Comparison of ENCODE assay signal across 27 cellular contexts in genomic region chr18:61574665-61575064, GRCh38.
"Had no signal": no experiment of that assay in that cellular context is flagged by ENCODE, and none has a peak within 500 bp of the region (broad histone marks: within the 10 kb centered on the region; RNA-seq: fewer than 3 reads in every experiment).

No MANE protein-coding gene starts in this region.

- H3K27me3 ChIP-seq: colonic mucosa, left lung, right lobe of liver, testis had no signal

- H3K27ac ChIP-seq: colonic mucosa, epithelial cell of prostate, esophagus squamous epithelium, left lung, lower lobe of right lung, right lobe of liver, testis, transverse colon had no signal

- H3K4me1 ChIP-seq: colonic mucosa, left lung, lower lobe of right lung, right lobe of liver, testis, transverse colon had no signal

- H3K36me3 ChIP-seq: colonic mucosa, esophagus squamous epithelium, left lung, lower lobe of right lung, right lobe of liver, transverse colon had no signal

- H3K4me3 ChIP-seq: colonic mucosa, esophagus squamous epithelium, left lung, lower lobe of right lung, right lobe of liver, testis, transverse colon had no signal

- FAIRE-seq: bronchial epithelial cell, endometrium, frontal cortex, islet of Langerhans, urothelium cell line had no signal

- ATAC-seq: activated T-helper 17 cell treated with anti-CD3 and anti-CD28 coated beads, Interleukin-2, amount 50 U/mL, for 72 hours; left lung; lower lobe of right lung; right lobe of liver; stimulated activated naive CD8-positive, alpha-beta T cell treated with anti-CD3 and anti-CD28 coated beads, Interleukin-15, Interleukin-2, amounts not matched to agents 100 U/mL and 50 U/mL, for 24 hours had no signal

- DNase-seq: activated CD4-positive, alpha-beta memory T cell treated with anti-CD3 and anti-CD28 coated beads, Interleukin-2, amount 10 ng/mL, durations not matched to agents 7 days and 5 days; activated CD4-positive, alpha-beta T cell treated with anti-CD3 and anti-CD28 coated beads, Interleukin-2, amount 10 ng/mL, durations not matched to agents 24 days and 14 days; activated CD4-positive, CD25-positive, alpha-beta regulatory T cell treated with anti-CD3 and anti-CD28 coated beads, Interleukin-2, amount 50 U/mL, for 72 hours; activated CD8-positive, alpha-beta memory T cell treated with anti-CD3 and anti-CD28 coated beads, Interleukin-2, amount 50 U/mL, for 48 hours; activated gamma-delta T cell treated with Interleukin-2 at 50 U/mL for 16 hours; activated naive CD4-positive, alpha-beta T cell treated with anti-CD3 and anti-CD28 coated beads, Interleukin-2, amount 50 U/mL, for 16 hours; activated T-cell treated with anti-CD3 and anti-CD28 coated beads, Interleukin-2, amount 50 U/mL, for 24 hours; amygdala; colonic mucosa; effector CD8-positive, alpha-beta T cell; esophagus squamous epithelium; left lung; lower lobe of right lung; right lobe of liver; stimulated activated CD4-positive, alpha-beta T cell treated with anti-CD3 and anti-CD28 coated beads, Interleukin-12 subunit alpha, Interleukin-12 subunit beta, amount 100 ng/mL, for 4 hours; stimulated activated CD4-positive, alpha-beta T cell treated with anti-CD3 and anti-CD28 coated beads, Interleukin-4, amount 100 ng/mL, for 1 hour; stimulated activated naive CD8-positive, alpha-beta T cell treated with anti-CD3 and anti-CD28 coated beads, Interleukin-15, Interleukin-2, amounts not matched to agents 100 U/mL and 50 U/mL, for 24 hours; T-helper 2 cell; testis; transverse colon had no signal

- H3K9me3 ChIP-seq: colonic mucosa, esophagus squamous epithelium, right lobe of liver, testis had no signal
